In the genomic region with DNA sequence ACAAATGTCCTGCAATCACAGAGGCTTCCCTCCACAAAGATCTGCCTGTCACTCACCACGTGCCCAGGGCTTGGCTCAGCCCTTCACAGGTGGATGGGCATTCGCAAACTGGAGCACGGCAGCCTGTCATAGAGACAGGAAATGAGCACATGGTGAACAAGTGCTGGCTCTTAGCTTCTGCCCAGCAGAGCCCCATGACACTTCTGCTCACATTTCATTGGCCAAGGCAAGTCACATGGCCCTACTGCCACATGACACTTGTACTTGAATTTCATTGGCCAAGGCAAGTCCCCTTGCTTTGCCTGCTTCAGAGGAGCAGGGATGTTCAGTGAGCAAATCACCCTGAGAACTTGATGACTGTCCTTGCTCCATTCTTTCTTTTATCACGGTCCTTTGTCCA, we compare ENCODE assay signal across 1 cellular context.
TF ChIP-seq lines count a peak whose summit lies in the region.

No MANE protein-coding gene starts in this region.

TF ChIP-seq in HepG2, 621 proteins besides CTCF, POLR2A, EP300 and RAD21 (continued from another document):
- TF ChIP-seq, protein P1, sequence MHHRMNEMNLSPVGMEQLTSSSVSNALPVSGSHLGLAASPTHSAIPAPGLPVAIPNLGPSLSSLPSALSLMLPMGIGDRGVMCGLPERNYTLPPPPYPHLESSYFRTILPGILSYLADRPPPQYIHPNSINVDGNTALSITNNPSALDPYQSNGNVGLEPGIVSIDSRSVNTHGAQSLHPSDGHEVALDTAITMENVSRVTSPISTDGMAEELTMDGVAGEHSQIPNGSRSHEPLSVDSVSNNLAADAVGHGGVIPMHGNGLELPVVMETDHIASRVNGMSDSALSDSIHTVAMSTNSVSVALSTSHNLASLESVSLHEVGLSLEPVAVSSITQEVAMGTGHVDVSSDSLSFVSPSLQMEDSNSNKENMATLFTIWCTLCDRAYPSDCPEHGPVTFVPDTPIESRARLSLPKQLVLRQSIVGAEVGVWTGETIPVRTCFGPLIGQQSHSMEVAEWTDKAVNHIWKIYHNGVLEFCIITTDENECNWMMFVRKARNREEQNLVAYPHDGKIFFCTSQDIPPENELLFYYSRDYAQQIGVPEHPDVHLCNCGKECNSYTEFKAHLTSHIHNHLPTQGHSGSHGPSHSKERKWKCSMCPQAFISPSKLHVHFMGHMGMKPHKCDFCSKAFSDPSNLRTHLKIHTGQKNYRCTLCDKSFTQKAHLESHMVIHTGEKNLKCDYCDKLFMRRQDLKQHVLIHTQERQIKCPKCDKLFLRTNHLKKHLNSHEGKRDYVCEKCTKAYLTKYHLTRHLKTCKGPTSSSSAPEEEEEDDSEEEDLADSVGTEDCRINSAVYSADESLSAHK (CRISPR knock-in tag; IDR thresholded peaks at IDR 0.05; ENCODE audit: borderline replicate concordance): no peak
